Comparison of ENCODE assay signal across 10 cellular contexts in the genomic region with DNA sequence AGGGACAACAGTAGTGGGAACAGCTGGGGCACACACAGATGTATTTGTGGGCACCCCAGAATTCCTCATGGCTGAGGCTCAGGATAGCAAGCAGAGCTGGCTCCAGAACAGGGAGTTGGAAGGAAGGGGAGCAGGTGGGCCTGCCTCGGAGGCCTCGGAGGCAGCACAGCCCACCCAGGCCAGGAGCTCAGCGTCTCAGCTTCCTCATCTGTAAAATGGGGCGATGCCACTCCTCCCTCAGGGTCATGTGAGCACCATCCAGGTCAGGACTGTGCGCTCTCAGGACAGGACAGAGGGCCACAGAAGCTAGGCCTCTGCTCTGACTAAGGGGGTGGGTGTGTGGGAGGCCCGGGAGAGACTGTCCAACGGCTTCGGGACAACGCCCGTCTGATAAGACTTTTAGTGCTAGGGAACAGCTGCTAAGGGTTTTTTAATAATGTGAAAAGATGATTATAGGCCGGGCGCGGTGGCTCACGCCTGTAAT.
DNase-seq lines count a peak whose midpoint lies in the region; ATAC-seq and TF ChIP-seq lines count a peak whose summit lies in the region.
"Had no signal": no experiment of that assay in that cellular context is flagged by ENCODE, and none has a peak within 500 bp of the region (broad histone marks: within the 10 kb centered on the region; RNA-seq: fewer than 3 reads in every experiment).

No MANE protein-coding gene starts in this region.

- H3K4me3 Mint-ChIP-seq in activated T-helper 17 cell treated with anti-CD3 and anti-CD28 coated beads, Interleukin-2, amount 50 U/mL, for 72 hours, result peak overlapping the region; percentile 79

- intact Hi-C loops in spleen (cut with DNase I; ENCODE audit: low total_unique reads), result no loop called here

- H3K27me3 Mint-ChIP-seq in activated T-helper 17 cell treated with anti-CD3 and anti-CD28 coated beads, Interleukin-2, amount 50 U/mL, for 72 hours, result peaks cover 6% of the 10 kb centered on the region

- no peak overlapping the region for H3K9ac ChIP-seq in HUES64 (ENCODE audit: low read depth, low read length)

- no peaks in the 10 kb centered on the region for H3K9me3 Mint-ChIP-seq in activated T-helper 17 cell treated with anti-CD3 and anti-CD28 coated beads, Interleukin-2, amount 50 U/mL, for 72 hours

- no peak for ATAC-seq in activated T-helper 17 cell treated with anti-CD3 and anti-CD28 coated beads, Interleukin-2, amount 50 U/mL, for 72 hours (replicated peaks)

- no peaks in the 10 kb centered on the region for H3K36me3 Mint-ChIP-seq in activated T-helper 17 cell treated with anti-CD3 and anti-CD28 coated beads, Interleukin-2, amount 50 U/mL, for 72 hours (ENCODE audit: low read depth)

- H3K4me1 ChIP-seq in HUES64 (ENCODE audit: insufficient read depth, low read length) (peaks cover 62% of the 10 kb centered on the region), right atrium auricular region (peaks cover 0 to 69% of the 10 kb centered on the region in 2 donors), spleen (peaks cover 25 to 96% (median 75%) of the 10 kb centered on the region in 6 donors)

- TF ChIP-seq CTCF in right atrium auricular region (IDR thresholded peaks at IDR 0.05) (no peak), spleen (IDR thresholded peaks at IDR 0.05 in 8 of 11, conservative IDR thresholded peaks at IDR 0.05 in 3 of 11) (no peak)

- peak overlapping the region; percentile 85 for H3K27ac Mint-ChIP-seq in activated T-helper 17 cell treated with anti-CD3 and anti-CD28 coated beads, Interleukin-2, amount 50 U/mL, for 72 hours

- peaks cover 49% of the 10 kb centered on the region for H3K4me1 Mint-ChIP-seq in activated T-helper 17 cell treated with anti-CD3 and anti-CD28 coated beads, Interleukin-2, amount 50 U/mL, for 72 hours

- H3K9me3 ChIP-seq in HUES64 (ENCODE audit: insufficient read depth, low read depth, low read length), result no peaks in the 10 kb centered on the region
- no peaks in the 10 kb centered on the region for H3K9me3 ChIP-seq in right atrium auricular region
- H3K9me3 ChIP-seq in spleen, result no peaks in the 10 kb centered on the region

- no peak for DNase-seq in right atrium auricular region (ENCODE audit: low spot score)
- DNase-seq in spleen, result peak; percentile 61
- DNase-seq in GM19238 (ENCODE audit: insufficient read length, low spot score), result no peak
- no peak for DNase-seq in NCI-H2081 treated with DMSO at 0.1 percent for 48 hours (lab: John Stamatoyannopoulos, UW)
- no peak for DNase-seq in epidermal melanocyte (ENCODE audit: insufficient read length, low spot score)
- DNase-seq in stimulated activated CD4-positive, alpha-beta T cell treated with anti-CD3 and anti-CD28 coated beads, Interleukin-4, amount 100 ng/mL, for 1 hour, result no peak
- DNase-seq: NCI-H82, SW 1271 had no signal

- no peak for TF ChIP-seq POLR2A in spleen (IDR thresholded peaks at IDR 0.05)

- H3K27me3 ChIP-seq in HUES64 (ENCODE audit: insufficient read depth, low read length), result no peaks in the 10 kb centered on the region
- no peaks in the 10 kb centered on the region for H3K27me3 ChIP-seq in right atrium auricular region
- no peaks in the 10 kb centered on the region for H3K27me3 ChIP-seq in spleen (replicated peaks in 1 of 7)

- H3K36me3 ChIP-seq in HUES64 (ENCODE audit: insufficient read depth, low read length) (no peaks in the 10 kb centered on the region), right atrium auricular region (no peaks in the 10 kb centered on the region), spleen (peaks cover 0 to 5% (median 0%) of the 10 kb centered on the region in 6 donors)

- 95% methylated on average over 10 of the region's 14 CpGs for WGBS in HUES64
- WGBS in spleen, 5 donors, result 81 to 94% (median 89%) methylated on average over 11 to 14 of the region's 14 CpGs

- peak overlapping the region; percentile 24 for H3K27ac ChIP-seq in HUES64 (ENCODE audit: low read depth, low read length)
- H3K27ac ChIP-seq in right atrium auricular region, result peak overlapping the region; percentile 64 to 79
- peak overlapping the region in 5 of 8 donors; percentile 39 to 60 (median 51) for H3K27ac ChIP-seq in spleen

- H3K4me3 ChIP-seq in HUES64 (ENCODE audit: low read length), result no peak overlapping the region
- H3K4me3 ChIP-seq in right atrium auricular region, result no peak overlapping the region
- no peak overlapping the region for H3K4me3 ChIP-seq in spleen
